Comparison of ENCODE assay signal across 15 cellular contexts in genomic region chr1:25527226-25527846, GRCh38. TPM values are rescaled to one million over a fixed set of nuclear protein-coding genes. Genes with fewer than 3 reads are reported as not detected.
DNase-seq lines count a peak whose midpoint lies in the region; ATAC-seq and TF ChIP-seq lines count a peak whose summit lies in the region.
"Had no signal": no experiment of that assay in that cellular context is flagged by ENCODE, and none has a peak within 500 bp of the region (broad histone marks: within the 10 kb centered on the region; RNA-seq: fewer than 3 reads in every experiment).

No MANE protein-coding gene starts in this region.

- H3K27me3 ChIP-seq in osteoblast (ENCODE audit: insufficient read depth, low read length) = peaks cover 17% of the 10 kb centered on the region
- H3K27me3 ChIP-seq in effector memory CD4-positive, alpha-beta T cell (replicated peaks; ENCODE audit: control insufficient read depth, insufficient read depth, low read length, poor library complexity, severe bottlenecking) = no peaks in the 10 kb centered on the region
- no peaks in the 10 kb centered on the region for H3K27me3 ChIP-seq in adrenal gland
- H3K27me3 ChIP-seq: BLaER1 treated with 17β-estradiol and CSF1 and Interleukin-3, amounts not matched to agents 10 nM and 100 nM had no signal

- DNase-seq in DMS 273 (lab: John Stamatoyannopoulos, UW; ENCODE audit: unreplicated experiment) (peak; percentile 63), DMS 273 treated with DMSO at 0.1 percent for 48 hours (lab: John Stamatoyannopoulos, UW) (no peak), NCI-H446 treated with DMSO at 0.1 percent for 48 hours (lab: John Stamatoyannopoulos, UW) (peak; percentile 41), cerebellum (ENCODE audit: low spot score) (peak; percentile 71), osteoblast (ENCODE audit: insufficient read length, low spot score, missing footprints) (peak; percentile 50), adrenal gland (no peak)
- no peak for DNase-seq in effector memory CD4-positive, alpha-beta T cell
- DNase-seq: CD4-positive, CD25-positive, alpha-beta regulatory T cell; DMS79; HCEC 1CT; HFFc6 had no signal

- no peak overlapping the region for H3K4me2 ChIP-seq in osteoblast (ENCODE audit: insufficient read depth, low read length)
- H3K4me2 ChIP-seq: BLaER1 treated with 17β-estradiol and CSF1 and Interleukin-3, amounts not matched to agents 10 nM and 100 nM had no signal

- TF ChIP-seq CTCF in osteoblast (IDR thresholded peaks at IDR 0.05; ENCODE audit: extremely low read depth, low read depth, low read length) = no peak
- TF ChIP-seq CTCF in adrenal gland (IDR thresholded peaks at IDR 0.05) = no peak

- H2AFZ ChIP-seq in osteoblast (ENCODE audit: low read length) = no peak overlapping the region

- H3K4me1 ChIP-seq in osteoblast (ENCODE audit: insufficient read depth, low read length) (no peaks in the 10 kb centered on the region), adrenal gland (replicated peaks in 1 of 2) (peaks cover 0 to 8% of the 10 kb centered on the region in 2 donors)
- H3K4me1 ChIP-seq in effector memory CD4-positive, alpha-beta T cell (ENCODE audit: control insufficient read depth, insufficient read depth, low read length, poor library complexity, severe bottlenecking) = no peaks in the 10 kb centered on the region

- H3K79me2 ChIP-seq in osteoblast (ENCODE audit: insufficient read depth, low read length) = no peaks in the 10 kb centered on the region

- no peaks in the 10 kb centered on the region for H3K9me3 ChIP-seq in osteoblast (ENCODE audit: low read depth, low read length)
- H3K9me3 ChIP-seq in effector memory CD4-positive, alpha-beta T cell (ENCODE audit: control insufficient read depth, low read length) = no peaks in the 10 kb centered on the region
- H3K9me3 ChIP-seq in adrenal gland (replicated peaks in 1 of 3) = no peaks in the 10 kb centered on the region
- H3K9me3 ChIP-seq: BLaER1 treated with 17β-estradiol and CSF1 and Interleukin-3, amounts not matched to agents 10 nM and 100 nM had no signal

- intact Hi-C loops in adrenal gland (cut with DNase I) = loop anchor here in 1 of 2 donors (10.0 kb wide), 1 partner anchor 243 kb away; no protein-coding TSS in a partner anchor

- H3K36me3 ChIP-seq in osteoblast (ENCODE audit: insufficient read depth, low read length) (no peaks in the 10 kb centered on the region), adrenal gland (replicated peaks in 1 of 2) (no peaks in the 10 kb centered on the region)
- H3K36me3 ChIP-seq in effector memory CD4-positive, alpha-beta T cell (ENCODE audit: control insufficient read depth, insufficient read depth, low read length) = no peaks in the 10 kb centered on the region
- H3K36me3 ChIP-seq: BLaER1 treated with 17β-estradiol and CSF1 and Interleukin-3, amounts not matched to agents 10 nM and 100 nM had no signal

- WGBS in adrenal gland, 4 donors = 79 to 82% (median 81%) methylated on average over 12 of the region's 12 CpGs

- no peak overlapping the region for H3K27ac ChIP-seq in osteoblast (ENCODE audit: low read depth, low read length)
- H3K27ac ChIP-seq in effector memory CD4-positive, alpha-beta T cell (ENCODE audit: insufficient read depth, low read length, poor library complexity, severe bottlenecking) = no peak overlapping the region
- no peak overlapping the region for H3K27ac ChIP-seq in adrenal gland
- H3K27ac ChIP-seq: 22Rv1; BLaER1 treated with 17β-estradiol and CSF1 and Interleukin-3, amounts not matched to agents 10 nM and 100 nM had no signal

- H3K4me3 ChIP-seq in osteoblast (ENCODE audit: insufficient read depth, low read length) (no peak overlapping the region), adrenal gland (no peak overlapping the region)
- H3K4me3 ChIP-seq in effector memory CD4-positive, alpha-beta T cell (ENCODE audit: insufficient read depth, low read depth, low read length, poor library complexity, severe bottlenecking) = no peak overlapping the region
- H3K4me3 ChIP-seq: BLaER1 treated with 17β-estradiol and CSF1 and Interleukin-3, amounts not matched to agents 10 nM and 100 nM had no signal

- TF ChIP-seq POLR2A in adrenal gland (IDR thresholded peaks at IDR 0.05) = no peak

- H4K20me1 ChIP-seq in osteoblast (ENCODE audit: insufficient read depth, low read length) = no peaks in the 10 kb centered on the region
- H4K20me1 ChIP-seq: BLaER1 treated with 17β-estradiol and CSF1 and Interleukin-3, amounts not matched to agents 10 nM and 100 nM had no signal

- ATAC-seq in GM19328 (IDR thresholded peaks at IDR 0.05; ENCODE audit: unreplicated experiment) = no peak
- ATAC-seq: HepG2 had no signal

RNA-seq across cellular contexts. Expression of gene LDLRAP1, which starts 16.1 kb away (rescaled TPM):
- total RNA-seq in cerebellum (3.1 TPM), osteoblast (18.5 and 22.1 TPM in 2 replicates), adrenal gland (10 to 100 TPM; 26.3 to 39.1 (median 29.0) TPM)
- 10 to 100 TPM; 19.0 to 25.6 (median 21.4) TPM for polyA plus RNA-seq in adrenal gland

Comparison
In these comparisons a context has a peak if more than half of its experiments do, and no peak if none do; other contexts are left out.
1. DNase-seq: peak in DMS 273 (single experiment), NCI-H446 treated with DMSO at 0.1 percent for 48 hours (single experiment), cerebellum (single experiment) and osteoblast (single experiment); none in DMS 273 treated with DMSO at 0.1 percent for 48 hours (single experiment), effector memory CD4-positive, alpha-beta T cell (0 of 3) and adrenal gland (0 of 7).